In the genomic region with DNA sequence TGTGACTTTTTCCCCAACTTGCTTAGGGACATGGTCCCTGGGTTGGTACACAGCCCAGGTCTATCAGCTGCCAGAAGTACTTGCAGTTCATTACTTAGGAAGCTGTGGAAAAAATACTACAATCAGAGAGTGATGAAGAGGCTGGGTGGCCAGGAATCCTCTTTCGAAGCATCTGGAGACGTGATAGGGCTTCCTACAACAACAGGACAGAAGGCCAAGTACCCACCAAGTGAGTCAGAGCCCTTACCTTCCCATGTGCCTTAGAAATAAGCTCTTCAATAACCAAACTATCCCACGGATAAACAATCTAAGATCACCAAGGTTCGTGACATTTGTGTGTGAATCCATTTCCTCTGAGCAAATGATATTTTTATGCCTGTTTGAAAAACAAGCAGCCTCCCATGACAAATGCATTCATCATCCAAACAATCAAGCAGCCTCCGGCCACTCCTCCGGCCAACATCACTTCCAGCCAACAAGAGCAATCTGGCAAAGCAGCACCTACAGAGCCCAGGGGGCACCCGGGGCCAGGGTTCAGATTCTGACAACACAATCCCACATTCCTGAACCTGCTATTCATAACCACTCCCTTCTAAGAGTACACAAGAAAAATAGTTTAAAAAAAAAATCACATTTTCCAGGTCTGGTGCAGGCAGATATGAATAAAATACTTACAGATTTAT, we compare ENCODE assay signal across 9 cellular contexts. TPM values are rescaled to one million over a fixed set of nuclear protein-coding genes. Genes with fewer than 3 reads are reported as not detected.
DNase-seq lines count a peak whose midpoint lies in the region; ATAC-seq and TF ChIP-seq lines count a peak whose summit lies in the region.
"Had no signal": no experiment of that assay in that cellular context is flagged by ENCODE, and none has a peak within 500 bp of the region (broad histone marks: within the 10 kb centered on the region; RNA-seq: fewer than 3 reads in every experiment).

No MANE protein-coding gene starts in this region.

- H3K27me3 ChIP-seq in Peyer's patch (no peaks in the 10 kb centered on the region), neutrophil (peaks cover 4% of the 10 kb centered on the region)

- ATAC-seq in effector memory CD8-positive, alpha-beta T cell (replicated peaks): no peak
- ATAC-seq in HG02678 (IDR thresholded peaks at IDR 0.05; ENCODE audit: unreplicated experiment): no peak

- H3K9me3 ChIP-seq in Peyer's patch (no peaks in the 10 kb centered on the region), neutrophil (no peaks in the 10 kb centered on the region)

- H3K27ac Mint-ChIP-seq in effector memory CD8-positive, alpha-beta T cell: peak overlapping the region in 1 of 2 donors; percentile 34

- H3K27me3 Mint-ChIP-seq in effector memory CD8-positive, alpha-beta T cell: peaks cover 32 to 42% of the 10 kb centered on the region in 2 donors

- peaks cover 3% of the 10 kb centered on the region for H3K36me3 Mint-ChIP-seq in effector memory CD8-positive, alpha-beta T cell (ENCODE audit: insufficient read depth)

- H3K36me3 ChIP-seq in Peyer's patch: peaks cover 0 to 4% (median 0%) of the 10 kb centered on the region in 3 donors
- no peaks in the 10 kb centered on the region for H3K36me3 ChIP-seq in neutrophil

- H3K4me3 ChIP-seq in AG10803 (ENCODE audit: low read length): peak overlapping the region; percentile 26
- H3K4me3 ChIP-seq in Peyer's patch: peak overlapping the region in 2 of 4 donors; percentile 2 to 11
- peak overlapping the region; percentile 9 for H3K4me3 ChIP-seq in fibroblast of mammary gland (ENCODE audit: control insufficient read depth, low read depth, low read length)
- H3K4me3 ChIP-seq in neutrophil (ENCODE audit: low read depth in 1 of 2, low read length in 1 of 2): no peak overlapping the region

- H3K4me3 Mint-ChIP-seq in effector memory CD8-positive, alpha-beta T cell: no peak overlapping the region

- H3K4me1 Mint-ChIP-seq in effector memory CD8-positive, alpha-beta T cell (ENCODE audit: low read depth in 2 of 2): peaks cover 9 to 14% of the 10 kb centered on the region in 2 donors

- H3K27ac ChIP-seq in Peyer's patch (peak overlapping the region; percentile 25 to 89 (median 68)), neutrophil (peak overlapping the region; percentile 22)

- H3K9me3 Mint-ChIP-seq in effector memory CD8-positive, alpha-beta T cell: no peaks in the 10 kb centered on the region

- DNase-seq in AG10803 (ENCODE audit: low read depth) (peak; percentile 87), Peyer's patch (peak in 2 of 3 donors; percentile 81 to 87), fibroblast of mammary gland (ENCODE audit: low read depth) (peak; percentile 96), NCI-H2196 (lab: John Stamatoyannopoulos, UW; ENCODE audit: unreplicated experiment) (no peak), NCI-H2029 (lab: John Stamatoyannopoulos, UW) (no peak)
- no peak for DNase-seq in effector memory CD8-positive, alpha-beta T cell
- DNase-seq: activated CD4-positive, alpha-beta T cell treated with anti-CD3 and anti-CD28 coated beads for 4 hours had no signal

- H3K4me1 ChIP-seq in Peyer's patch (peaks cover 0 to 54% (median 7%) of the 10 kb centered on the region in 4 donors), neutrophil (ENCODE audit: control insufficient read depth in 1 of 2, insufficient read depth in 1 of 2, low read depth in 1 of 2, low read length in 1 of 2) (peaks cover 35 to 48% of the 10 kb centered on the region in 2 experiments)

- TF ChIP-seq CTCF in AG10803 (conservative IDR thresholded peaks at IDR 0.05; ENCODE audit: low read length) (no peak), Peyer's patch (IDR thresholded peaks at IDR 0.05) (no peak), fibroblast of mammary gland (conservative IDR thresholded peaks at IDR 0.05; ENCODE audit: control insufficient read depth, insufficient read depth, low read depth, low read length) (no peak), neutrophil (IDR thresholded peaks at IDR 0.05) (no peak)

- peak; percentile 31 to 76 for TF ChIP-seq POLR2A in Peyer's patch (IDR thresholded peaks at IDR 0.05)

RNA-seq across cellular contexts. Expression of gene TBC1D8, which starts 26.4 kb away (rescaled TPM):
- total RNA-seq in Peyer's patch: 100 to 1,000 TPM in 3 of 4 donors, 10 to 100 TPM in 1; 77.6 to 511 (median 239) TPM

Comparison
In these comparisons a context has a peak if more than half of its experiments do, and no peak if none do; other contexts are left out.
1. DNase-seq: peak in AG10803 (single experiment), Peyer's patch (2 of 3) and fibroblast of mammary gland (single experiment); none in effector memory CD8-positive, alpha-beta T cell (0 of 3), NCI-H2196 (single experiment) and NCI-H2029 (single experiment).
2. H3K4me3 ChIP-seq: peak in AG10803 (single experiment) and fibroblast of mammary gland (single experiment); none in neutrophil (0 of 2).